ENCODE assay signal across 15 cellular contexts in the genomic region with DNA sequence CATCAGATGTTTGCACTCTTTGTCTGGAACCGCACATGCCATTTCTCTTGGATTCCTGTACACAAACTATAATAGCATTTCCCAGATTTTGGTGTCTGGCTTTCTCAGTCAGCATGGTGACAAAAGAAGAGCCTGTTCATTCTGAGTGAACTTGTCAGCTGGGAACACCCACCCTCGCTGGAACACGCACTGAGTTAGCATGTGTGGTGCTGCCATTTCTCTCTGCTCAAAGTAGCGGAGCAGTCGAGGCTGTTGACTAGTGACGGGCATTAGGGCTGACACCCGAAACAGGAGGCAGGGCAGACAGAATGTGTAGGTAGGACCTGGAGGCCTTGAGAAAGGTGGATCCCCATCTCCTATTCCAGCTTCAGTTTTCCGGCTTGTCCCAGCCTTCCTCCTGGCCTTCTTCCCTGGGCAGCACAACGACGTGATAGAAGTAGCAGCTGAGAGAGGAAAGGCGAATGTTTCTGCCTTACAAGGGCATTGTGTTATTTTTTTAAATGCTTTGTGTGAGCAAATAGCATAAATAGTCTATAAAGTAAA.
DNase-seq lines count a peak whose midpoint lies in the region; ATAC-seq, FAIRE-seq and TF ChIP-seq lines count a peak whose summit lies in the region.
"Had no signal": no experiment of that assay in that cellular context is flagged by ENCODE, and none has a peak within 500 bp of the region (broad histone marks: within the 10 kb centered on the region; RNA-seq: fewer than 3 reads in every experiment).

No MANE protein-coding gene starts in this region.

- no peaks in the 10 kb centered on the region for H3K9me3 Mint-ChIP-seq in CD8-positive, alpha-beta memory T cell
- H3K9me3 Mint-ChIP-seq: activated B cell treated with CpG ODN at 0.5 μM for 24 hours; natural killer cell treated with Interleukin-12 subunit alpha and Interleukin-12 subunit beta and Interleukin-15 and Interleukin-18, amount 100 ng/mL, for 72 hours had no signal

- WGBS in pancreas, 2 donors = 88 to 92% methylated on average over 11 of the region's 11 CpGs

- no peaks in the 10 kb centered on the region for H3K27me3 ChIP-seq in RWPE2 (ENCODE audit: insufficient read depth, poor library complexity, severe bottlenecking)
- no peaks in the 10 kb centered on the region for H3K27me3 ChIP-seq in pancreas
- H3K27me3 ChIP-seq in CD8-positive, alpha-beta memory T cell (ENCODE audit: insufficient read depth, low read length, poor library complexity, severe bottlenecking) = no peaks in the 10 kb centered on the region
- H3K27me3 ChIP-seq: tibial artery had no signal

- peaks cover 2 to 4% (median 3%) of the 10 kb centered on the region in 3 donors for H3K4me1 Mint-ChIP-seq in CD8-positive, alpha-beta memory T cell

- H3K4me3 ChIP-seq in RWPE2 (ENCODE audit: severe bottlenecking) = no peak overlapping the region
- H3K4me3 ChIP-seq in pancreas = no peak overlapping the region
- no peak overlapping the region for H3K4me3 ChIP-seq in CD8-positive, alpha-beta memory T cell (ENCODE audit: low read length)
- H3K4me3 ChIP-seq: tibial artery had no signal

- peak overlapping the region; percentile 89 for H3K27ac ChIP-seq in RWPE2 (ENCODE audit: poor library complexity, severe bottlenecking)
- H3K27ac ChIP-seq in pancreas = peak overlapping the region in 3 of 4 donors; percentile 12 to 84 (median 72)
- no peak overlapping the region for H3K27ac ChIP-seq in CD8-positive, alpha-beta memory T cell (ENCODE audit: low read depth, low read length)
- H3K27ac ChIP-seq: tibial artery had no signal

- FAIRE-seq in pancreas (lab: Jason Lieb, UNC) = no peak
- FAIRE-seq: small intestine had no signal

- no peak overlapping the region for H3K4me3 Mint-ChIP-seq in CD8-positive, alpha-beta memory T cell
- H3K4me3 Mint-ChIP-seq: activated B cell treated with CpG ODN at 0.5 μM for 24 hours; natural killer cell treated with Interleukin-12 subunit alpha and Interleukin-12 subunit beta and Interleukin-15 and Interleukin-18, amount 100 ng/mL, for 72 hours had no signal

- CTCF ChIA-PET in CD8-positive, alpha-beta memory T cell (lab: Charles Lee) = interaction anchor here (1.3 kb wide), 1 partner anchor 10 kb away, joined by 3 read pairs; no protein-coding TSS in a partner anchor

- POLR2A ChIA-PET in CD8-positive, alpha-beta memory T cell (lab: Charles Lee) = no interaction called here

- H3K36me3 ChIP-seq in RWPE2 (ENCODE audit: low read depth) (peaks cover 9% of the 10 kb centered on the region), pancreas (no peaks in the 10 kb centered on the region)
- no peaks in the 10 kb centered on the region for H3K36me3 ChIP-seq in CD8-positive, alpha-beta memory T cell (ENCODE audit: insufficient read depth, low read length)
- H3K36me3 ChIP-seq: tibial artery had no signal

- H3K9me3 ChIP-seq in RWPE2 (ENCODE audit: severe bottlenecking) (no peaks in the 10 kb centered on the region), pancreas (no peaks in the 10 kb centered on the region)
- no peaks in the 10 kb centered on the region for H3K9me3 ChIP-seq in CD8-positive, alpha-beta memory T cell (ENCODE audit: low read length)
- H3K9me3 ChIP-seq: tibial artery had no signal

- peak; percentile 76 for DNase-seq in Ammon's horn (ENCODE audit: low spot score)
- DNase-seq in RWPE2 (ENCODE audit: low spot score) = no peak
- peak in 40 of 42 donors; percentile 33 to 85 (median 60) for DNase-seq in head of caudate nucleus
- no peak for DNase-seq in pancreas
- DNase-seq in CD8-positive, alpha-beta memory T cell = no peak
- DNase-seq in GM19238 (ENCODE audit: insufficient read length, low spot score) = no peak
- DNase-seq in T-helper 9 cell = no peak
- DNase-seq: activated B cell treated with CpG ODN at 0.5 μM for 24 hours, DMS 273 treated with DMSO at 0.1 percent for 48 hours, Kasumi-1, NCI-H1930, tibial artery had no signal

- peak overlapping the region in 2 of 8 donors; percentile 26 to 89 for H3K27ac Mint-ChIP-seq in CD8-positive, alpha-beta memory T cell
- H3K27ac Mint-ChIP-seq: activated B cell treated with CpG ODN at 0.5 μM for 24 hours; natural killer cell treated with Interleukin-12 subunit alpha and Interleukin-12 subunit beta and Interleukin-15 and Interleukin-18, amount 100 ng/mL, for 72 hours had no signal

- H3K36me3 Mint-ChIP-seq in CD8-positive, alpha-beta memory T cell = no peaks in the 10 kb centered on the region
- H3K36me3 Mint-ChIP-seq: natural killer cell treated with Interleukin-12 subunit alpha and Interleukin-12 subunit beta and Interleukin-15 and Interleukin-18, amount 100 ng/mL, for 72 hours had no signal

- peaks cover 34% of the 10 kb centered on the region for H3K4me1 ChIP-seq in RWPE2 (ENCODE audit: insufficient read depth, poor library complexity, severe bottlenecking)
- H3K4me1 ChIP-seq in pancreas = peaks cover 13 to 33% (median 25%) of the 10 kb centered on the region in 3 donors
- H3K4me1 ChIP-seq in CD8-positive, alpha-beta memory T cell (ENCODE audit: insufficient read depth, low read length) = peaks cover 25% of the 10 kb centered on the region
- H3K4me1 ChIP-seq: tibial artery had no signal

- H3K27me3 Mint-ChIP-seq in CD8-positive, alpha-beta memory T cell = peaks cover 6 to 13% of the 10 kb centered on the region in 2 donors
- H3K27me3 Mint-ChIP-seq: activated B cell treated with CpG ODN at 0.5 μM for 24 hours had no signal

- intact Hi-C loops in head of caudate nucleus (cut with DNase I) = loop anchor here (10.0 kb wide), 1 partner anchor 122 kb away; no protein-coding TSS in a partner anchor
- intact Hi-C loops in pancreas (cut with DNase I) = no loop called here

- ATAC-seq in RWPE2 (ENCODE audit: low read depth) = no peak
- ATAC-seq in pancreas = no peak
- no peak for ATAC-seq in HG02884 (IDR thresholded peaks at IDR 0.05; ENCODE audit: unreplicated experiment)
- ATAC-seq: natural killer cell treated with Interleukin-12 subunit alpha and Interleukin-12 subunit beta and Interleukin-15 and Interleukin-18, amount 100 ng/mL, for 72 hours had no signal

- TF ChIP-seq CTCF in RWPE2 (IDR thresholded peaks at IDR 0.05; ENCODE audit: poor library complexity, severe bottlenecking) (no peak), pancreas (IDR thresholded peaks at IDR 0.05) (no peak)

Comparison
In these comparisons a context has a peak if more than half of its experiments do, and no peak if none do; other contexts are left out.
1. DNase-seq: peak in Ammon's horn (single experiment) and head of caudate nucleus (40 of 42); none in RWPE2 (single experiment), pancreas (0 of 6), CD8-positive, alpha-beta memory T cell (0 of 5), GM19238 (single experiment) and T-helper 9 cell (single experiment).